In the genomic region with DNA sequence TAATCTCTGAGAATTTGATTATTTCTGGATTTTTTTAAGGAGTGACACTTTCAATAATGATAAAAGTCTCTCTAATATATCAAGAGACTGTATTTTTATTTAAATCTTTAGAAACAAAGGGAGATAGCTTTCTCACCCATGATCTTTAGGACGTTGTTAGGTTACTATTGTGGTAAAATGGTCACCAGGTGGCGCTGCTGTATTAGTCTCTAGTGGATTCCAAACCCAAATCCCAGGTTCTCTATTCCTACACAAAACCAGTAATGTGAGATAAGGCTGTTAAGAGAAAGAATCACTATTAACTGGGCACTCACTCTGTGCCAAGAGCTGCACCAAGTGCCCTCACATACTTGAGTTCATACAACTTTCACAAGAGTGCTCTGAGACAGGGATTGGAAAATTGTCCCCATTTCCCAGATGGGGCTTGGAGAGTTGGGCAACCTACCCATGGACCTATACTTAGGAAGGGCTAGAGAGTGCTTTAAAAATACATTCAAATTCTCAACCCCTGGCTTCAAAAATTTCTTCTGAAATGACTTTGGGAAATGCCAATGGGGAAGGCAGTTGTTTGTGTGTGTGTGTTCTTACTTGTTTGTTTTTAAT, we compare ENCODE assay signal across 8 cellular contexts.
DNase-seq lines count a peak whose midpoint lies in the region; ATAC-seq, FAIRE-seq and TF ChIP-seq lines count a peak whose summit lies in the region.

No MANE protein-coding gene starts in this region.

- H3K4me2 ChIP-seq in OCI-LY7 (ENCODE audit: low read length): no peak overlapping the region

- no peaks in the 10 kb centered on the region for H3K79me2 ChIP-seq in OCI-LY7 (ENCODE audit: insufficient read depth, low read depth, low read length)

- FAIRE-seq in HTR-8/SVneo (lab: Jason Lieb, UNC): no peak

- TF ChIP-seq CTCF in OCI-LY7 (conservative IDR thresholded peaks at IDR 0.05; ENCODE audit: low read length) (peak; percentile 92), ovary (IDR thresholded peaks at IDR 0.05) (peak in 1 of 3 donors; percentile 11)

- no peak overlapping the region for H3K4me3 ChIP-seq in OCI-LY7 (ENCODE audit: low read depth, low read length, poor library complexity, severe bottlenecking)
- no peak overlapping the region for H3K4me3 ChIP-seq in ovary

- H2AFZ ChIP-seq in OCI-LY7 (ENCODE audit: low read length): no peak overlapping the region

- intact Hi-C loops in OCI-LY7 (cut with micrococcal nuclease; ENCODE audit: unreplicated experiment): loop anchor here (1.0 to 5.0 kb wide), 2 partner anchors 186 to 679 kb away; no protein-coding TSS in a partner anchor
- intact Hi-C loops in ovary (cut with DNase I): no loop called here

- no peaks in the 10 kb centered on the region for H4K20me1 ChIP-seq in OCI-LY7 (ENCODE audit: insufficient read depth, low read length)

- no peak for ATAC-seq in GM21825 (IDR thresholded peaks at IDR 0.05; ENCODE audit: unreplicated experiment)

- H3K36me3 ChIP-seq in OCI-LY7 (ENCODE audit: insufficient read depth, low read length) (no peaks in the 10 kb centered on the region), ovary (no peaks in the 10 kb centered on the region)

- H3K27ac ChIP-seq in OCI-LY7 (ENCODE audit: low read depth, low read length, poor library complexity, severe bottlenecking): no peak overlapping the region
- no peak overlapping the region for H3K27ac ChIP-seq in ovary

- POLR2A ChIA-PET in OCI-LY7 (lab: Charles Lee): interaction anchor here (1.5 kb wide), 1 partner anchor 9 kb away, joined by 6 read pairs; no protein-coding TSS in a partner anchor

- no TSS peak for BruUV-seq in OCI-LY7 (replicated peaks; lab: Mats Ljungman, UMichigan)

- no peaks in the 10 kb centered on the region for H3K9me2 ChIP-seq in OCI-LY7 (ENCODE audit: insufficient read depth, low read length)

- 2 to 9% (median 3%) methylated on average over 2 of the region's 2 CpGs for WGBS in ovary, 3 donors

- no peak for TF ChIP-seq EP300 in ovary (IDR thresholded peaks at IDR 0.05)

- CTCF ChIA-PET in OCI-LY7 (lab: Charles Lee; ENCODE audit: unreplicated experiment): no interaction called here

- H3K27me3 ChIP-seq in ovary: no peaks in the 10 kb centered on the region

- DNase-seq in EL (peak; percentile 68), HTR-8/SVneo (ENCODE audit: insufficient read length, low spot score) (peak; percentile 43), OCI-LY7 (ENCODE audit: low spot score) (peak; percentile 55), globus pallidus (ENCODE audit: low spot score) (peak; percentile 50), ovary (peak in 4 of 5 donors; percentile 17 to 64 (median 48)), cerebellar nuclear complex (lab: John Stamatoyannopoulos, UW) (no peak)
- peak; percentile 4 for DNase-seq in activated T-helper 9 cell treated with anti-CD3 and anti-CD28 coated beads, Interleukin-2, amount 50 U/mL, for 16 hours (ENCODE audit: low read depth)

- H3K4me1 ChIP-seq in OCI-LY7 (ENCODE audit: insufficient read depth, low read length, poor library complexity, severe bottlenecking) (no peaks in the 10 kb centered on the region), ovary (ENCODE audit: insufficient read depth) (no peaks in the 10 kb centered on the region)

- TF ChIP-seq POLR2A in ovary (IDR thresholded peaks at IDR 0.05): no peak

- no peaks in the 10 kb centered on the region for H3K9me3 ChIP-seq in OCI-LY7 (ENCODE audit: low read length)
- no peaks in the 10 kb centered on the region for H3K9me3 ChIP-seq in ovary

Comparison
In these comparisons a context has a peak if more than half of its experiments do, and no peak if none do; other contexts are left out.
1. DNase-seq: peak in EL (single experiment), HTR-8/SVneo (single experiment), OCI-LY7 (single experiment), activated T-helper 9 cell treated with anti-CD3 and anti-CD28 coated beads, Interleukin-2, amount 50 U/mL, for 16 hours (single experiment), globus pallidus (single experiment) and ovary (4 of 5); none in cerebellar nuclear complex (0 of 2).